Comparison of ENCODE assay signal across 9 cellular contexts in genomic region chr18:27750014-27750413, GRCh38.
A peak's percentile ranks its signal among the peaks of the same experiment; 100 is the strongest.
DNase-seq lines count a peak whose midpoint lies in the region; ATAC-seq and TF ChIP-seq lines count a peak whose summit lies in the region.
"Had no signal": no experiment of that assay in that cellular context is flagged by ENCODE, and none has a peak within 500 bp of the region (broad histone marks: within the 10 kb centered on the region; RNA-seq: fewer than 3 reads in every experiment).

No MANE protein-coding gene starts in this region.

- H3K27me3 Mint-ChIP-seq in activated naive CD4-positive, alpha-beta T cell treated with anti-CD3 and anti-CD28 coated beads for 36 hours (ENCODE audit: low read depth): no peaks in the 10 kb centered on the region
- H3K27me3 Mint-ChIP-seq: activated naive CD8-positive, alpha-beta T cell had no signal

- CTCF ChIA-PET in activated naive CD4-positive, alpha-beta T cell treated with anti-CD3 and anti-CD28 coated beads for 36 hours (lab: Charles Lee): interaction anchor here (1.0 kb wide), 1 partner anchor 65 kb away, joined by 3 read pairs; no protein-coding TSS in a partner anchor

- ATAC-seq in GM21825 (IDR thresholded peaks at IDR 0.05; ENCODE audit: unreplicated experiment): no peak
- no peak for ATAC-seq in GM21515 (IDR thresholded peaks at IDR 0.05; ENCODE audit: unreplicated experiment)

- no peak overlapping the region for H3K27ac Mint-ChIP-seq in activated naive CD4-positive, alpha-beta T cell treated with anti-CD3 and anti-CD28 coated beads for 36 hours
- H3K27ac Mint-ChIP-seq: activated naive CD8-positive, alpha-beta T cell had no signal

- H3K4me3 Mint-ChIP-seq in activated naive CD4-positive, alpha-beta T cell treated with anti-CD3 and anti-CD28 coated beads for 36 hours: no peak overlapping the region
- H3K4me3 Mint-ChIP-seq: activated naive CD8-positive, alpha-beta T cell had no signal

- peak; percentile 97 for TF ChIP-seq CTCF in choroid plexus epithelial cell (conservative IDR thresholded peaks at IDR 0.05; ENCODE audit: low read depth, low read length)

- no peaks in the 10 kb centered on the region for H3K36me3 Mint-ChIP-seq in activated naive CD4-positive, alpha-beta T cell treated with anti-CD3 and anti-CD28 coated beads for 36 hours (ENCODE audit: low read depth)
- H3K36me3 Mint-ChIP-seq: activated naive CD8-positive, alpha-beta T cell had no signal

- intact Hi-C loops in activated naive CD4-positive, alpha-beta T cell treated with anti-CD3 and anti-CD28 coated beads for 36 hours (cut with micrococcal nuclease): no loop called here

- peak; percentile 8 for DNase-seq in activated naive CD4-positive, alpha-beta T cell treated with anti-CD3 and anti-CD28 coated beads for 36 hours
- DNase-seq in activated naive CD4-positive, alpha-beta T cell (lab: John Stamatoyannopoulos, UW): no peak
- DNase-seq in NCI-H526 treated with DMSO at 0.1 percent for 48 hours (lab: John Stamatoyannopoulos, UW): peak; percentile 13
- DNase-seq in choroid plexus epithelial cell (ENCODE audit: low read depth): peak; percentile 95
- peak; percentile 81 for DNase-seq in myocyte (ENCODE audit: low read depth)
- no peak for DNase-seq in NOMO-1 treated with dmso at 0.1 percent for 144 hours (lab: John Stamatoyannopoulos, UW; ENCODE audit: unreplicated experiment)

- H3K9me3 Mint-ChIP-seq in activated naive CD4-positive, alpha-beta T cell treated with anti-CD3 and anti-CD28 coated beads for 36 hours: peaks cover 7% of the 10 kb centered on the region

- H3K4me1 Mint-ChIP-seq in activated naive CD4-positive, alpha-beta T cell treated with anti-CD3 and anti-CD28 coated beads for 36 hours (ENCODE audit: low read depth): no peaks in the 10 kb centered on the region

- no peak overlapping the region for H3K4me3 ChIP-seq in choroid plexus epithelial cell (ENCODE audit: low read depth, low read length)

Comparison
In these comparisons a context has a peak if more than half of its experiments do, and no peak if none do; other contexts are left out.
1. DNase-seq: peak in activated naive CD4-positive, alpha-beta T cell treated with anti-CD3 and anti-CD28 coated beads for 36 hours (single experiment), NCI-H526 treated with DMSO at 0.1 percent for 48 hours (single experiment), choroid plexus epithelial cell (single experiment) and myocyte (single experiment); none in activated naive CD4-positive, alpha-beta T cell (0 of 4) and NOMO-1 treated with dmso at 0.1 percent for 144 hours (single experiment).